In genomic region chr5:57034517-57034916, GRCh38 we compare ENCODE assay signal across 19 cellular contexts.
"Had no signal": no experiment of that assay in that cellular context is flagged by ENCODE, and none has a peak within 500 bp of the region (broad histone marks: within the 10 kb centered on the region; RNA-seq: fewer than 3 reads in every experiment).

No MANE protein-coding gene starts in this region.

- H3K4me3 Mint-ChIP-seq: activated CD8-positive, alpha-beta T cell treated with anti-CD3 and anti-CD28 coated beads, Interleukin-2, amount 10 ng/mL, durations not matched to agents 7 days and 5 days; activated naive CD4-positive, alpha-beta T cell treated with anti-CD3 and anti-CD28 coated beads, Interleukin-2, amount 50 U/mL, for 24 hours; nephron; stimulated activated naive B cell treated with anti-CD40 and anti-IgM and Interleukin-4, amounts not matched to agents 10 μg/mL and 1 μg/mL and 100 μg/mL, for 72 hours; type B pancreatic cell had no signal

- H3K27me3 Mint-ChIP-seq: activated naive CD4-positive, alpha-beta T cell treated with anti-CD3 and anti-CD28 coated beads, Interleukin-2, amount 50 U/mL, for 24 hours; type B pancreatic cell had no signal

- H3K36me3 ChIP-seq: left ventricle myocardium inferior, vagina had no signal

- H3K4me1 ChIP-seq: body of pancreas, left ventricle myocardium inferior, testis, vagina had no signal

- H3K4me3 ChIP-seq: body of pancreas, left ventricle myocardium inferior, smooth muscle cell, testis, vagina had no signal

- ATAC-seq: activated CD8-positive, alpha-beta T cell treated with anti-CD3 and anti-CD28 coated beads, Interleukin-2, amount 10 ng/mL, durations not matched to agents 7 days and 5 days; body of pancreas; sciatic nerve; stimulated activated naive B cell treated with anti-CD40 and anti-IgM and Interleukin-4, amounts not matched to agents 10 μg/mL and 1 μg/mL and 100 μg/mL, for 72 hours had no signal

- H3K27me3 ChIP-seq: body of pancreas, testis, vagina had no signal

- H3K9me3 ChIP-seq: body of pancreas, left ventricle myocardium inferior, testis, vagina had no signal

- DNase-seq: activated CD4-positive, alpha-beta T cell treated with anti-CD3 and anti-CD28 coated beads for 1 hour; activated CD4-positive, alpha-beta T cell treated with anti-CD3 and anti-CD28 coated beads, Interleukin-2, amount 50 U/mL, for 1 hour; activated CD8-positive, alpha-beta T cell treated with anti-CD3 and anti-CD28 coated beads, Interleukin-2, amount 10 ng/mL, durations not matched to agents 7 days and 5 days; activated gamma-delta T cell treated with Interleukin-2 at 50 U/mL for 16 hours; anterior cingulate cortex; body of pancreas; effector CD4-positive, alpha-beta T cell; foreskin melanocyte; left ventricle myocardium inferior; midbrain; stimulated activated CD4-positive, alpha-beta T cell treated with anti-CD3 and anti-CD28 coated beads, Interleukin-15, amount 100 ng/mL, for 24 hours; stimulated activated naive B cell treated with anti-CD40 and anti-IgM and Interleukin-4, amounts not matched to agents 10 μg/mL and 1 μg/mL and 100 μg/mL, for 72 hours; testis had no signal

- H3K36me3 Mint-ChIP-seq: activated naive CD4-positive, alpha-beta T cell treated with anti-CD3 and anti-CD28 coated beads, Interleukin-2, amount 50 U/mL, for 24 hours; type B pancreatic cell had no signal

- H3K4me2 ChIP-seq: smooth muscle cell had no signal

- H3K27ac Mint-ChIP-seq: activated CD8-positive, alpha-beta T cell treated with anti-CD3 and anti-CD28 coated beads, Interleukin-2, amount 10 ng/mL, durations not matched to agents 7 days and 5 days; activated naive CD4-positive, alpha-beta T cell treated with anti-CD3 and anti-CD28 coated beads, Interleukin-2, amount 50 U/mL, for 24 hours; nephron; stimulated activated naive B cell treated with anti-CD40 and anti-IgM and Interleukin-4, amounts not matched to agents 10 μg/mL and 1 μg/mL and 100 μg/mL, for 72 hours; type B pancreatic cell had no signal

- H3K27ac ChIP-seq: body of pancreas, left ventricle myocardium inferior, testis, vagina had no signal
